8 cellular contexts compared by ENCODE assay signal in genomic region chr1:110337704-110338199, GRCh38.
A peak's percentile ranks its signal among the peaks of the same experiment; 100 is the strongest.
DNase-seq lines count a peak whose midpoint lies in the region; ATAC-seq and TF ChIP-seq lines count a peak whose summit lies in the region.

No MANE protein-coding gene starts in this region.

- in situ Hi-C loops in HAP-1 (cut with MboI; ENCODE audit: low sequenced_read_pairs), result no loop called here

- no peak for TF ChIP-seq CTCF in AG09309 (IDR thresholded peaks at IDR 0.05; ENCODE audit: control insufficient read depth, insufficient read depth, low read depth, low read length, missing control alignments)

- DNase-seq in AG09309 (ENCODE audit: low read depth) (no peak), HAP-1 (ENCODE audit: low spot score in 2 of 2) (peak; percentile 42 to 65), SHP77 treated with DMSO at 0.1 percent for 48 hours (lab: John Stamatoyannopoulos, UW) (peak; percentile 26), iPS-NIHi11 (ENCODE audit: low spot score) (peak; percentile 56), T1000 (lab: John Stamatoyannopoulos, UW) (no peak)
- DNase-seq in stimulated activated CD4-positive, alpha-beta T cell treated with anti-CD3 and anti-CD28 coated beads, Interleukin-1b, Interleukin-23, amount 100 ng/mL, for 24 hours (ENCODE audit: low read depth in 4 of 4, low spot score in 1 of 4), result peak; percentile 7 to 29 (median 18)

- H3K4me1 ChIP-seq in HAP-1, result peaks cover 18% of the 10 kb centered on the region

- peak overlapping the region; percentile 96 for H3K27ac ChIP-seq in angular gyrus (ENCODE audit: low read depth, low read length)

- H3K9me3 ChIP-seq in HAP-1, result no peaks in the 10 kb centered on the region

- H3K4me3 ChIP-seq in AG09309 (ENCODE audit: control insufficient read depth, low read depth, low read length), result peak overlapping the region; percentile 95
- H3K4me3 ChIP-seq in HAP-1, result peak overlapping the region; percentile 97

- peaks cover 32% of the 10 kb centered on the region for H3K36me3 ChIP-seq in HAP-1 (replicated peaks)

- no peaks in the 10 kb centered on the region for H3K27me3 ChIP-seq in HAP-1 (ENCODE audit: low read depth)

- no peak for ATAC-seq in GM18909 (IDR thresholded peaks at IDR 0.05; ENCODE audit: poor library complexity, unreplicated experiment)

Comparison
In these comparisons a context has a peak if more than half of its experiments do, and no peak if none do; other contexts are left out.
1. DNase-seq: peak in HAP-1 (2 of 2), SHP77 treated with DMSO at 0.1 percent for 48 hours (single experiment), iPS-NIHi11 (single experiment) and stimulated activated CD4-positive, alpha-beta T cell treated with anti-CD3 and anti-CD28 coated beads, Interleukin-1b, Interleukin-23, amount 100 ng/mL, for 24 hours (4 of 4); none in AG09309 (single experiment) and T1000 (single experiment).